Comparison of ENCODE assay signal across 8 cellular contexts in the genomic region with DNA sequence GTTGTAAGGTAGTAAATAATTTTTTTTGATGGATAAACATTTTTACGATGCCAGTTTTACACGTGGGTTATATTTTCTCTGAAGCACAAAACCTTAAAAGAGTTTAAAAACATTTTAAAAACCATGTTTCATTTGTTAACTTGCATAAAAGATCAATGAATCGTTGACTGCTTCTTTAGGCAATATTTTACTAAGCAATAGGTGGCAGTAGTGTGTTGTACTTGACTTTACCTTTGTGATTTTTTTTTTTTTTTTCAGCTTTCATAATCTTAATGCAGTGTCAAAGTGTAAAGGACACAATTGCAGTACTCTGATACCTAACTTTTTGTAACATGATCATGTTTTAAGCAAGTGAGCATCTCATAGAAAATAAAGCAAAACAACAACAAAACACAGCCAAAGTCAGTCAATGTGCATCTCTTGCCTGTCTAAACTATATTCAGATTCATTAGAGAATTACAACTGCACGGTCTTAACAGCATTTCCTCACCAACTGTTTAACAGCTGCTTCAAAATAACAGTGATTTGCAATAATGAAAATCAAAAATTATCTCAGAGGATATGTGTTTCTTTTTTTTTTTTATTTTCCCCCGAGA. TPM values are rescaled to one million over a fixed set of nuclear protein-coding genes. Genes with fewer than 3 reads are reported as not detected.
DNase-seq lines count a peak whose midpoint lies in the region; ATAC-seq and TF ChIP-seq lines count a peak whose summit lies in the region.

No MANE protein-coding gene starts in this region.

- peaks cover 1% of the 10 kb centered on the region for H3K27me3 Mint-ChIP-seq in glutamatergic neuron (ENCODE audit: unreplicated experiment)

- no peak for TF ChIP-seq EP300 in SK-N-SH (IDR thresholded peaks at IDR 0.05; ENCODE audit: borderline replicate concordance in 1 of 2, low read depth in 1 of 2, low read length in 1 of 2)

- H3K79me2 ChIP-seq in SK-N-SH (ENCODE audit: insufficient read depth), result no peaks in the 10 kb centered on the region

- H4K20me1 ChIP-seq in SK-N-SH (ENCODE audit: insufficient read depth), result no peaks in the 10 kb centered on the region

- no peaks in the 10 kb centered on the region for H3K4me1 ChIP-seq in SK-N-SH (ENCODE audit: control insufficient read depth in 1 of 2, insufficient read depth in 2 of 2, low read depth in 1 of 2, low read length in 1 of 2)

- peaks cover 4% of the 10 kb centered on the region for H3K9me3 Mint-ChIP-seq in glutamatergic neuron (ENCODE audit: unreplicated experiment)

- H3K9me2 ChIP-seq in SK-N-SH, result no peaks in the 10 kb centered on the region

- H3K4me2 ChIP-seq in SK-N-SH, result no peak overlapping the region

- TF ChIP-seq CTCF in SK-N-SH (IDR thresholded peaks at IDR 0.05), result peak; percentile 79
- peak; percentile 63 for TF ChIP-seq CTCF in glutamatergic neuron (IDR thresholded peaks at IDR 0.05; ENCODE audit: partially characterized antibody, unreplicated experiment)

- peaks cover 4% of the 10 kb centered on the region for H3F3A ChIP-seq in SK-N-SH (replicated peaks; ENCODE audit: insufficient read depth)

- H3K9ac ChIP-seq in SK-N-SH, result no peak overlapping the region

- CTCF ChIA-PET in SK-N-SH (lab: Yijun Ruan, JAX), result interaction anchor here (0.5 to 4.8 kb wide), 15 partner anchors 10 to 779 kb away, joined by 3 to 40 read pairs (median 3); no protein-coding TSS in a partner anchor

- no peak for ATAC-seq in HG02610 (IDR thresholded peaks at IDR 0.05; ENCODE audit: unreplicated experiment)

- H3K36me3 Mint-ChIP-seq in glutamatergic neuron (ENCODE audit: unreplicated experiment), result peaks cover 6% of the 10 kb centered on the region

- DNase-seq in NCI-H82 (lab: John Stamatoyannopoulos, UW) (peak; percentile 27), NCI-H82 treated with DMSO at 0.1 percent for 48 hours (lab: John Stamatoyannopoulos, UW; ENCODE audit: unreplicated experiment) (no peak), KBM-7 (peak; percentile 57), SK-N-SH (peak; percentile 25), glutamatergic neuron (no peak), COLO668 (lab: John Stamatoyannopoulos, UW; ENCODE audit: unreplicated experiment) (no peak)
- DNase-seq in activated CD8-positive, alpha-beta memory T cell treated with anti-CD3 and anti-CD28 coated beads, Interleukin-2, amount 50 U/mL, for 4 hours, result no peak

- no peaks in the 10 kb centered on the region for H3K9me3 ChIP-seq in SK-N-SH

- in situ Hi-C loops in KBM-7 (cut with MboI; ENCODE audit: low pct_unique_long_range_greater_than_20kb, low sequenced_read_pairs), result no loop called here

- no peak overlapping the region for H3K27ac ChIP-seq in SK-N-SH (ENCODE audit: low read depth in 2 of 2, low read length in 1 of 2)

- H3K27ac Mint-ChIP-seq in glutamatergic neuron (ENCODE audit: unreplicated experiment), result no peak overlapping the region

- H3K4me3 Mint-ChIP-seq in glutamatergic neuron (ENCODE audit: unreplicated experiment), result no peak overlapping the region

- no peaks in the 10 kb centered on the region for H3K36me3 ChIP-seq in SK-N-SH (replicated peaks in 1 of 2; ENCODE audit: control insufficient read depth in 1 of 2, insufficient read depth in 2 of 2, low read length in 1 of 2)

- H3K27me3 ChIP-seq in SK-N-SH (ENCODE audit: insufficient read depth), result no peaks in the 10 kb centered on the region

- no peaks in the 10 kb centered on the region for H3K4me1 Mint-ChIP-seq in glutamatergic neuron (ENCODE audit: low read depth, unreplicated experiment)

- peak; percentile 82 for TF ChIP-seq RAD21 in SK-N-SH (IDR thresholded peaks at IDR 0.05; ENCODE audit: low read length)

- H3K4me3 ChIP-seq in SK-N-SH (ENCODE audit: low read depth in 2 of 2, low read length in 1 of 2), result peak overlapping the region in 1 of 2 experiments; percentile 10; a peak in 1 of 4 replicates

- POLR2A ChIA-PET in SK-N-SH (lab: Yijun Ruan, JAX), result no interaction called here

- WGBS in SK-N-SH (ENCODE audit: low lambda C conversion rate), result 52% methylated on average over 5 of the region's 5 CpGs

- no peak overlapping the region for H2AFZ ChIP-seq in SK-N-SH (ENCODE audit: low read depth)

TF ChIP-seq in SK-N-SH, 30 proteins besides CTCF, POLR2A, EP300 and RAD21:
- no peak for TF ChIP-seq SIN3A (IDR thresholded peaks at IDR 0.05; ENCODE audit: borderline replicate concordance, low read depth, low read length)
- TF ChIP-seq SMC3 (IDR thresholded peaks at IDR 0.05; ENCODE audit: low read depth, low read length), result peak; percentile 58

RNA-seq across cellular contexts. Expression of a gene that starts 27.7 kb away (rescaled TPM):
- polyA plus RNA-seq in SK-N-SH (2012; rRNA removed), result 6.2 and 8.8 TPM in 2 replicates
- 7.7 and 9.6 TPM in 2 replicates for polyA plus RNA-seq in SK-N-SH (2012; cell fraction: cytosol; rRNA removed)
- polyA plus RNA-seq in SK-N-SH (2012; cell fraction: nucleus; rRNA removed), result 6.4 and 18.2 TPM in 2 replicates
- total RNA-seq in glutamatergic neuron (ENCODE audit: unreplicated experiment), result 20.6 TPM

RNA-seq across cellular contexts. Expression of a gene that starts 27.8 kb away (rescaled TPM):
- 0.12 and 0.18 TPM in 2 replicates for polyA plus RNA-seq in SK-N-SH (2012; rRNA removed)
- polyA plus RNA-seq in SK-N-SH (2012; cell fraction: cytosol; rRNA removed), result 0.04 and 0.08 TPM in 2 replicates
- 0.12 and 0.23 TPM in 2 replicates for polyA plus RNA-seq in SK-N-SH (2012; cell fraction: nucleus; rRNA removed)
- total RNA-seq in glutamatergic neuron (ENCODE audit: unreplicated experiment), result 0.47 TPM

Comparison
In these comparisons a context has a peak if more than half of its experiments do, and no peak if none do; other contexts are left out.
1. DNase-seq: peak in NCI-H82 (single experiment), KBM-7 (single experiment) and SK-N-SH (single experiment); none in NCI-H82 treated with DMSO at 0.1 percent for 48 hours (single experiment), glutamatergic neuron (single experiment), COLO668 (single experiment) and activated CD8-positive, alpha-beta memory T cell treated with anti-CD3 and anti-CD28 coated beads, Interleukin-2, amount 50 U/mL, for 4 hours (single experiment).